ENCODE assay signal across 31 cellular contexts in the genomic region with DNA sequence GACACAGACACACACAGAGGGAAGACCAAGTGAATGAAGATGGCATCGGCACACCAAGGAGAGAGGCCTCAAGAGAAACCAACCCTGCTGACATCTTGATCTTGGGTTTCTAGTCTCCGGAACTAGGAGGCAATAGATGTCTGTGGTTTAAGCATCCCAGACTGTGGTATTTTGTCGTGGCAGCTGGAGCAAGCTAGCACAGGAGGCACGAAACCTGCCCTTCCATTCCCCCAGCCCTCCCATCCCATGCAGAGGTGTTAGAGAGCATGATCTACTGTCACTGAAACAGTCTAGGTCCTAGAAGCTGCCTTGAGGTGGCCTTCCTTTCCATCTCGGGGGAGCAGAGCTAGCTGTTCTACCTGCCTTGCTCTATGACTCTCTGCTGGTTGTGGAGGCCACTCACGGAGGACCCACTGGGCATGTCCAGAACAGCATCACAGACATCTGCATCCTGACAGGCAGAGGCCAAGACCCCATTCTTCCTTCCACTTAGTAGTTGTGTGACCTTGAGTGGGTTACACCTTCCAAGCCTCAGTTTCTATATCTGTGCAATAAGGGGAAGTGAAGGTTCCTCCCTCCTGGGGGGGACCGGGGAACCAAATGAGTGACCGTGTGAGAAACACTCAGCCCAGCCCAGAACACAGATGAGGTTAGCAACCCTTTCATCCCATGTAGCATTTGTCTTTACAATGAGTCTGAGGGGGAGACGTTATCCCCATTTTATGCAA.
DNase-seq lines count a peak whose midpoint lies in the region; ATAC-seq and TF ChIP-seq lines count a peak whose summit lies in the region.
"Had no signal": no experiment of that assay in that cellular context is flagged by ENCODE, and none has a peak within 500 bp of the region (broad histone marks: within the 10 kb centered on the region; RNA-seq: fewer than 3 reads in every experiment).

No MANE protein-coding gene starts in this region.

- ATAC-seq in GM19372 (IDR thresholded peaks at IDR 0.05; ENCODE audit: low read depth, unreplicated experiment), result peak; percentile 71
- ATAC-seq in memory B cell (ENCODE audit: low read depth), result peak; percentile 37
- ATAC-seq in HG02610 (IDR thresholded peaks at IDR 0.05; ENCODE audit: unreplicated experiment), result no peak
- ATAC-seq: activated CD4-positive, alpha-beta T cell treated with anti-CD3 and anti-CD28 coated beads for 36 hours; activated T-cell treated with anti-CD3 and anti-CD28 coated beads, Interleukin-2, amount 50 U/mL, for 4 hours; left cardiac atrium; natural killer cell; Panc1 had no signal

- H3K27ac Mint-ChIP-seq in IgD-negative memory B cell (peak overlapping the region in 2 of 3 donors; percentile 53 to 70), memory B cell (no peak overlapping the region), HFFc6 (no peak overlapping the region)
- H3K27ac Mint-ChIP-seq: activated CD4-positive, alpha-beta T cell treated with anti-CD3 and anti-CD28 coated beads for 36 hours; activated naive CD4-positive, alpha-beta T cell treated with anti-CD3 and anti-CD28 coated beads for 36 hours; dendritic cell treated with granulocyte-macrophage colony-stimulating factor and Interleukin-4, amounts not matched to agents 40 ng/mL and 50 ng/mL, for 4 days; natural killer cell had no signal

- H3K9me2 ChIP-seq in DOHH2 (replicated peaks; ENCODE audit: control insufficient read depth, low read length), result no peaks in the 10 kb centered on the region

- no peak overlapping the region for H3K27ac ChIP-seq in DOHH2 (ENCODE audit: low read depth, low read length)
- H3K27ac ChIP-seq: cardiac muscle cell, ovary, right atrium auricular region, stomach, tibial nerve had no signal

- no peaks in the 10 kb centered on the region for H4K20me1 ChIP-seq in DOHH2 (ENCODE audit: control insufficient read depth, insufficient read depth, low read depth, low read length)

- H3K9me3 ChIP-seq in DOHH2 (ENCODE audit: control insufficient read depth, insufficient read depth, low read length), result peaks cover 4% of the 10 kb centered on the region; the same call in 1 of the 2 replicates
- H3K9me3 ChIP-seq: BE2C, ovary, right atrium auricular region, stomach, tibial nerve had no signal

- no peaks in the 10 kb centered on the region for H3K27me3 ChIP-seq in DOHH2 (ENCODE audit: control insufficient read depth, low read length)
- H3K27me3 ChIP-seq: BE2C, cardiac muscle cell, ovary, right atrium auricular region, stomach, tibial nerve had no signal

- H3K9me3 Mint-ChIP-seq in IgD-negative memory B cell, result peaks cover 0 to 2% (median 0%) of the 10 kb centered on the region in 3 donors
- H3K9me3 Mint-ChIP-seq in memory B cell, result no peaks in the 10 kb centered on the region
- H3K9me3 Mint-ChIP-seq in HFFc6, result no peaks in the 10 kb centered on the region
- H3K9me3 Mint-ChIP-seq: activated naive CD4-positive, alpha-beta T cell treated with anti-CD3 and anti-CD28 coated beads for 36 hours; activated T-cell treated with anti-CD3 and anti-CD28 coated beads, Interleukin-2, amount 50 U/mL, for 4 hours; dendritic cell treated with granulocyte-macrophage colony-stimulating factor and Interleukin-4, amounts not matched to agents 40 ng/mL and 50 ng/mL, for 4 days; natural killer cell had no signal

- TF ChIP-seq CTCF in DOHH2 (IDR thresholded peaks at IDR 0.05; ENCODE audit: low read depth, low read length, poor library complexity, severe bottlenecking), result no peak
- no peak for TF ChIP-seq CTCF in HFFc6 (IDR thresholded peaks at IDR 0.05)

- H3K4me2 ChIP-seq in DOHH2 (ENCODE audit: low read length), result peak overlapping the region; percentile 22; the same call in 1 of the 2 replicates

- peaks cover 6% of the 10 kb centered on the region for H3F3A ChIP-seq in DOHH2 (ENCODE audit: control insufficient read depth, insufficient read depth)

- DNase-seq in memory B cell (ENCODE audit: low spot score in 2 of 2) (no peak), NOMO-1 treated with dmso at 0.1 percent for 144 hours (lab: John Stamatoyannopoulos, UW; ENCODE audit: unreplicated experiment) (no peak), HFFc6 (no peak), DMS 273 (lab: John Stamatoyannopoulos, UW; ENCODE audit: unreplicated experiment) (no peak)
- DNase-seq: activated CD4-positive, alpha-beta T cell treated with anti-CD3 and anti-CD28 coated beads for 36 hours; activated naive CD4-positive, alpha-beta T cell treated with anti-CD3 and anti-CD28 coated beads for 36 hours; activated T-cell treated with anti-CD3 and anti-CD28 coated beads, Interleukin-2, amount 50 U/mL, for 4 hours; BE2C; DMS79; Kasumi-1; left cardiac atrium; mesendoderm; natural killer cell; NCI-H1092; NCI-H2029; NCI-H345; NCI-H82; ovary; stimulated activated CD4-positive, alpha-beta T cell treated with anti-CD3 and anti-CD28 coated beads, Interleukin-12 subunit alpha, Interleukin-12 subunit beta, amount 100 ng/mL, for 4 hours; stimulated activated CD4-positive, alpha-beta T cell treated with anti-CD3 and anti-CD28 coated beads, Interleukin-4, amount 100 ng/mL, for 4 hours; stomach; T-helper 1 cell had no signal

- no peaks in the 10 kb centered on the region for H3K27me3 Mint-ChIP-seq in IgD-negative memory B cell
- H3K27me3 Mint-ChIP-seq in memory B cell, result no peaks in the 10 kb centered on the region
- H3K27me3 Mint-ChIP-seq in HFFc6 (ENCODE audit: insufficient read depth), result peaks cover 11% of the 10 kb centered on the region
- H3K27me3 Mint-ChIP-seq: activated CD4-positive, alpha-beta T cell treated with anti-CD3 and anti-CD28 coated beads for 36 hours had no signal

- no peak overlapping the region for H3K4me3 ChIP-seq in DOHH2 (ENCODE audit: low read length)
- H3K4me3 ChIP-seq: cardiac muscle cell, ovary, right atrium auricular region, stomach, tibial nerve had no signal

- H3K4me3 Mint-ChIP-seq in IgD-negative memory B cell, result peak overlapping the region in 2 of 4 donors; percentile 64 to 77
- no peak overlapping the region for H3K4me3 Mint-ChIP-seq in memory B cell
- H3K4me3 Mint-ChIP-seq in HFFc6, result no peak overlapping the region
- H3K4me3 Mint-ChIP-seq: activated CD4-positive, alpha-beta T cell treated with anti-CD3 and anti-CD28 coated beads for 36 hours; activated naive CD4-positive, alpha-beta T cell treated with anti-CD3 and anti-CD28 coated beads for 36 hours; activated T-cell treated with anti-CD3 and anti-CD28 coated beads, Interleukin-2, amount 50 U/mL, for 4 hours; dendritic cell treated with granulocyte-macrophage colony-stimulating factor and Interleukin-4, amounts not matched to agents 40 ng/mL and 50 ng/mL, for 4 days; natural killer cell had no signal

- H3K36me3 ChIP-seq in DOHH2 (ENCODE audit: control insufficient read depth, low read length), result peaks cover 6% of the 10 kb centered on the region
- H3K36me3 ChIP-seq: BE2C, cardiac muscle cell, ovary, right atrium auricular region, stomach, tibial nerve had no signal

- H3K36me3 Mint-ChIP-seq in IgD-negative memory B cell (no peaks in the 10 kb centered on the region), memory B cell (no peaks in the 10 kb centered on the region), HFFc6 (ENCODE audit: low read depth) (no peaks in the 10 kb centered on the region)
- H3K36me3 Mint-ChIP-seq: natural killer cell had no signal

- no peaks in the 10 kb centered on the region for H3K79me2 ChIP-seq in DOHH2 (ENCODE audit: control insufficient read depth, low read length)

- H3K4me1 Mint-ChIP-seq in IgD-negative memory B cell, result peaks cover 22 to 37% (median 29%) of the 10 kb centered on the region in 3 donors
- H3K4me1 Mint-ChIP-seq in memory B cell, result peaks cover 19% of the 10 kb centered on the region
- H3K4me1 Mint-ChIP-seq in HFFc6 (ENCODE audit: low read depth), result peaks cover 8% of the 10 kb centered on the region
- H3K4me1 Mint-ChIP-seq: activated CD4-positive, alpha-beta T cell treated with anti-CD3 and anti-CD28 coated beads for 36 hours; natural killer cell had no signal

- peaks cover 39% of the 10 kb centered on the region for H3K4me1 ChIP-seq in DOHH2 (ENCODE audit: control insufficient read depth, low read length)
- H3K4me1 ChIP-seq: right atrium auricular region, stomach, tibial nerve had no signal

Comparison
In these comparisons a context has a peak if more than half of its experiments do, and no peak if none do; other contexts are left out.
1. H3K27ac Mint-ChIP-seq: peak in IgD-negative memory B cell (2 of 3); none in memory B cell (single experiment) and HFFc6 (single experiment).